ENCODE assay signal across 8 cellular contexts in the genomic region with DNA sequence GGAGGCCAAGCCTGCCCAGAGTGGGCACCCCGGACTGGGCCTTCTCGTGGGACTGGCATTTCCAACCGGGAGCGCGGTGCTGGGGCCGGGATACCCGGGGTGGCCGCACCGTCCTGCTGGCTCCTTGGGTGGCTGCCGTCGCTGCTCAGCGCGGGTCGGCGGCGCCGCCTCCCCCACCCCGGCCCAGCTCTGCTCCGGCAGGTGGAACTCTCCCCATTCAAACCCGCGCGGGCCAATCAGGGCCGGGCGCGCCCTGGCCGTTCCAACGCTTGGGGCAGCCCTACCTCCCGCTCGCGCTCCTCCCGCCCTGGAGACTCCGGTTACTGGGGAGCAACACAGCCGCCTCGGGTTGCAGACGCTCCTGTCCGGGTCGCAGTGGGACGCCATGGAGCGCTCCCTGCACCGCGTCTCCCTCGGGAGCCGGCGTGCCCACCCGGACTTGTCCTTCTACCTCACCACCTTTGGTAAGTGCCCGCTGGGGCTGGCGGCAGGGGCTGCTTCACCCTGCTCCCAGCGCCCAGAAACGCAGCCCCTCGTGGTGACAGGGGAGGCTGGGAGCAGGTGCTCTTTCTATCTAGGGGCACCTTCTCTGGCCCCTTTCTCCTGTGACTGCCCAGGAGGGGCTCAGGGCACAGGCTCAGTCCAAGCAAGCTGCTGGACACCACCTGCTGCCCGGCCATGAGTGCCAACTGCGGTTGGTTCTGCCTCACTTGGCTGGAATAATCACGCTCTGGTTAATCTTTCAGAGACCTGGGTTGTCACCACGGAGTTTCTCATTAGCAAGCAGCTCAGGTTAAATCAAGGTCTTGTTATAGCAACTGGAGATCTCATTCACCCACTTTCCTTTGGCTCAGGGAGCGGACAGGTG. TPM values are rescaled to one million over a fixed set of nuclear protein-coding genes. Genes with fewer than 3 reads are reported as not detected.
DNase-seq lines count a peak whose midpoint lies in the region; ATAC-seq and TF ChIP-seq lines count a peak whose summit lies in the region.

Gene RGS3, plus strand, starts transcription at position 310 of the 868 bp plus-strand sequence. Its CDS starts 76 bp downstream, at position 386.

- no peaks in the 10 kb centered on the region for H3K36me3 ChIP-seq in CD4-positive, CD25-positive, alpha-beta regulatory T cell (ENCODE audit: control insufficient read depth, insufficient read depth, low read length)

- H3K36me3 Mint-ChIP-seq in CD4-positive, CD25-positive, alpha-beta regulatory T cell, result no peaks in the 10 kb centered on the region

- H3K4me1 Mint-ChIP-seq in CD4-positive, CD25-positive, alpha-beta regulatory T cell, result no peaks in the 10 kb centered on the region

- no peak within 1 kb of the TSS for H3K27ac Mint-ChIP-seq in CD4-positive, CD25-positive, alpha-beta regulatory T cell

- no peaks in the 10 kb centered on the region for H3K27me3 ChIP-seq in CD4-positive, CD25-positive, alpha-beta regulatory T cell (ENCODE audit: control insufficient read depth, insufficient read depth, low read length)

- H3K4me1 ChIP-seq in CD4-positive, CD25-positive, alpha-beta regulatory T cell (ENCODE audit: control insufficient read depth, insufficient read depth, low read length, poor library complexity, severe bottlenecking), result no peaks in the 10 kb centered on the region

- no peak within 1 kb of the TSS for H3K27ac ChIP-seq in CD4-positive, CD25-positive, alpha-beta regulatory T cell (ENCODE audit: insufficient read depth, low read length, poor library complexity, severe bottlenecking)

- peaks cover 2% of the 10 kb centered on the region for H3K27me3 Mint-ChIP-seq in CD4-positive, CD25-positive, alpha-beta regulatory T cell

- TF ChIP-seq CTCF in WI38 (IDR thresholded peaks at IDR 0.05; ENCODE audit: low read depth, low read length), result no peak

- ATAC-seq in CD4-positive, CD25-positive, alpha-beta regulatory T cell (ENCODE audit: low read depth in 2 of 2), result no peak
- no peak for ATAC-seq in HG03571 (IDR thresholded peaks at IDR 0.05; ENCODE audit: unreplicated experiment)
- no peak for ATAC-seq in GM21737 (IDR thresholded peaks at IDR 0.05; ENCODE audit: unreplicated experiment)

- H3K4me3 Mint-ChIP-seq in CD4-positive, CD25-positive, alpha-beta regulatory T cell, result no peak within 1 kb of the TSS

- no peaks in the 10 kb centered on the region for H3K9me3 ChIP-seq in CD4-positive, CD25-positive, alpha-beta regulatory T cell (ENCODE audit: control insufficient read depth in 2 of 2, low read length in 2 of 2)

- intact Hi-C loops in head of caudate nucleus (cut with DNase I), result no loop called here

- no peak within 1 kb of the TSS for H3K4me3 ChIP-seq in CD4-positive, CD25-positive, alpha-beta regulatory T cell (ENCODE audit: low read depth, low read length)
- H3K4me3 ChIP-seq in WI38 (ENCODE audit: low read depth, low read length), result peak within 1 kb of the TSS; percentile 38

- H3K9me3 Mint-ChIP-seq in CD4-positive, CD25-positive, alpha-beta regulatory T cell, result peaks cover 0 to 5% (median 0%) of the 10 kb centered on the region in 7 donors

- DNase-seq in CD4-positive, CD25-positive, alpha-beta regulatory T cell, result no peak
- DNase-seq in NCI-H1092 (lab: John Stamatoyannopoulos, UW) (peak; percentile 80), head of caudate nucleus (peak in 30 of 42 donors; percentile 7 to 60 (median 28)), occipital lobe (lab: John Stamatoyannopoulos, UW) (no peak), GM19240 (ENCODE audit: insufficient read length, low spot score) (no peak)

RNA-seq across cellular contexts. Expression of gene RGS3, which starts in this region (rescaled TPM):
- 12.6 TPM for total RNA-seq in CD4-positive, CD25-positive, alpha-beta regulatory T cell
- polyA plus RNA-seq in CD4-positive, CD25-positive, alpha-beta regulatory T cell, result 10 to 100 TPM in 3 of 4 donors, 1 to 10 TPM in 1; 8.5 to 15.5 (median 11.3) TPM
- 12.8 TPM for total RNA-seq in occipital lobe

Comparison
In these comparisons a context has a peak if more than half of its experiments do, and no peak if none do; other contexts are left out.
1. DNase-seq: peak in NCI-H1092 (single experiment) and head of caudate nucleus (30 of 42); none in CD4-positive, CD25-positive, alpha-beta regulatory T cell (0 of 3), occipital lobe (single experiment) and GM19240 (single experiment).